In the genomic region with DNA sequence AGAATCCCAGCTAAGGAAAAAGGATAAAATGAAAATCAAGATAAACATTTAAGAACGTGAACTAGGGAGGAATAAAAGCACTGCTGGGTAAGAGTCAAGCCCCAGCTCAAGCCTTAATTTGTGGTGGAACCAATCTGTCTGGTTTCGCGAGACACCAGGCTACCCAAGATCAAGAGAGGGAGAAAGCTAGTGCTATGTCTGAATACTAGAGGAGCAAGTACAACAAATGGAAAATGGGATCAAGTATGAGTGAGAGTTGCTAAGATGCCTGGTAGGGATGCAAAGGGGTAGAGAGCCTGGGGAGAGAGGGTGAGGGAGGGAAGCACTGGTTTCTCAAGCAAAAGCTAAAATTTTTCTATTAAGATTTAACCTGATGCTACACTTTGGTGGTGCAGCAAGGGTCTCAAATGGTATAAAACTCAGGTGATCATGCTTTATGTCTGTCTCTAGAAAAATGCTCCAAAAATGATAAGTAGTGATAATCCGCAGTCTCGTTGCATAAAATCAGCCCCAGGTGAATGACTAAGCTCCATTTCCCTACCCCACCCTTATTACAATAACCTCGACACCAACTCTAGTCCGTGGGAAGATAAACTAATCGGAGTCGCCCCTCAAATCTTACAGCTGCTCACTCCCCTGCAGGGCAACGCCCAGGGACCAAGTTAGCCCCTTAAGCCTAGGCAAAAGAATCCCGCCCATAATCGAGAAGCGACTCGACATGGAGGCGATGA, we compare ENCODE assay signal across 1 cellular context.
TF ChIP-seq lines count a peak whose summit lies in the region.

No MANE protein-coding gene starts in this region.

TF ChIP-seq in HEK293, 187 proteins besides CTCF, POLR2A, EP300 and RAD21 (continued from another document):
- TF ChIP-seq, protein P1, sequence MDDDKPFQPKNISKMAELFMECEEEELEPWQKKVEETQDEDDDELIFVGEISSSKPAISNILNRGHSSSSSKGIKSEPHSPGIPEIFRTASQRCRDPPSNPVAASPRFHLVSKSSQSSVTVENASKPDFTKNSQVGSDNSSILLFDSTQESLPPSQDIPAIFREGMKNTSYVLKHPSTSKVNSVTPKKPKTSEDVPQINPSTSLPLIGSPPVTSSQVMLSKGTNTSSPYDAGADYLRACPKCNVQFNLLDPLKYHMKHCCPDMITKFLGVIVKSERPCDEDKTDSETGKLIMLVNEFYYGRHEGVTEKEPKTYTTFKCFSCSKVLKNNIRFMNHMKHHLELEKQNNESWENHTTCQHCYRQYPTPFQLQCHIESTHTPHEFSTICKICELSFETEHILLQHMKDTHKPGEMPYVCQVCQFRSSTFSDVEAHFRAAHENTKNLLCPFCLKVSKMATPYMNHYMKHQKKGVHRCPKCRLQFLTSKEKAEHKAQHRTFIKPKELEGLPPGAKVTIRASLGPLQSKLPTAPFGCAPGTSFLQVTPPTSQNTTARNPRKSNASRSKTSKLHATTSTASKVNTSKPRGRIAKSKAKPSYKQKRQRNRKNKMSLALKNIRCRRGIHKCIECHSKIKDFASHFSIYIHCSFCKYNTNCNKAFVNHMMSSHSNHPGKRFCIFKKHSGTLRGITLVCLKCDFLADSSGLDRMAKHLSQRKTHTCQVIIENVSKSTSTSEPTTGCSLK (tag by site-specific recombination; IDR thresholded peaks at IDR 0.05), result no peak
- TF ChIP-seq PRDM1 (tag by site-specific recombination; IDR thresholded peaks at IDR 0.05), result peak; percentile 73
- no peak for TF ChIP-seq ZNF169 (tag by site-specific recombination; IDR thresholded peaks at IDR 0.05)
- no peak for TF ChIP-seq PRDM6 (tag by site-specific recombination; IDR thresholded peaks at IDR 0.05)
- no peak for TF ChIP-seq ZFP69B (tag by site-specific recombination; IDR thresholded peaks at IDR 0.05)
- no peak for TF ChIP-seq ZNF600 (tag by site-specific recombination; IDR thresholded peaks at IDR 0.05)
- no peak for TF ChIP-seq ZNF664 (tag by site-specific recombination; IDR thresholded peaks at IDR 0.05)
- TF ChIP-seq ZNF302 (tag by site-specific recombination; IDR thresholded peaks at IDR 0.05; ENCODE audit: low read depth), result no peak
- peak; percentile 60; the same call in 1 of the 2 replicates for TF ChIP-seq ZBTB21 (tag by site-specific recombination; IDR thresholded peaks at IDR 0.05)
- TF ChIP-seq ZNF223 (tag by site-specific recombination; IDR thresholded peaks at IDR 0.05), result no peak
- TF ChIP-seq ZNF394 (tag by site-specific recombination; IDR thresholded peaks at IDR 0.05; ENCODE audit: borderline replicate concordance), result no peak
- TF ChIP-seq KLF1 (tag by site-specific recombination; IDR thresholded peaks at IDR 0.05), result peak; percentile 95
- no peak for TF ChIP-seq ZNF138 (tag by site-specific recombination; IDR thresholded peaks at IDR 0.05; ENCODE audit: borderline replicate concordance)
- TF ChIP-seq ZNF266 (tag by site-specific recombination; IDR thresholded peaks at IDR 0.05; ENCODE audit: low read depth), result no peak
- no peak for TF ChIP-seq ZNF155 (tag by site-specific recombination; IDR thresholded peaks at IDR 0.05)
- TF ChIP-seq ZNF140 (tag by site-specific recombination; IDR thresholded peaks at IDR 0.05), result no peak
- TF ChIP-seq, protein P2, sequence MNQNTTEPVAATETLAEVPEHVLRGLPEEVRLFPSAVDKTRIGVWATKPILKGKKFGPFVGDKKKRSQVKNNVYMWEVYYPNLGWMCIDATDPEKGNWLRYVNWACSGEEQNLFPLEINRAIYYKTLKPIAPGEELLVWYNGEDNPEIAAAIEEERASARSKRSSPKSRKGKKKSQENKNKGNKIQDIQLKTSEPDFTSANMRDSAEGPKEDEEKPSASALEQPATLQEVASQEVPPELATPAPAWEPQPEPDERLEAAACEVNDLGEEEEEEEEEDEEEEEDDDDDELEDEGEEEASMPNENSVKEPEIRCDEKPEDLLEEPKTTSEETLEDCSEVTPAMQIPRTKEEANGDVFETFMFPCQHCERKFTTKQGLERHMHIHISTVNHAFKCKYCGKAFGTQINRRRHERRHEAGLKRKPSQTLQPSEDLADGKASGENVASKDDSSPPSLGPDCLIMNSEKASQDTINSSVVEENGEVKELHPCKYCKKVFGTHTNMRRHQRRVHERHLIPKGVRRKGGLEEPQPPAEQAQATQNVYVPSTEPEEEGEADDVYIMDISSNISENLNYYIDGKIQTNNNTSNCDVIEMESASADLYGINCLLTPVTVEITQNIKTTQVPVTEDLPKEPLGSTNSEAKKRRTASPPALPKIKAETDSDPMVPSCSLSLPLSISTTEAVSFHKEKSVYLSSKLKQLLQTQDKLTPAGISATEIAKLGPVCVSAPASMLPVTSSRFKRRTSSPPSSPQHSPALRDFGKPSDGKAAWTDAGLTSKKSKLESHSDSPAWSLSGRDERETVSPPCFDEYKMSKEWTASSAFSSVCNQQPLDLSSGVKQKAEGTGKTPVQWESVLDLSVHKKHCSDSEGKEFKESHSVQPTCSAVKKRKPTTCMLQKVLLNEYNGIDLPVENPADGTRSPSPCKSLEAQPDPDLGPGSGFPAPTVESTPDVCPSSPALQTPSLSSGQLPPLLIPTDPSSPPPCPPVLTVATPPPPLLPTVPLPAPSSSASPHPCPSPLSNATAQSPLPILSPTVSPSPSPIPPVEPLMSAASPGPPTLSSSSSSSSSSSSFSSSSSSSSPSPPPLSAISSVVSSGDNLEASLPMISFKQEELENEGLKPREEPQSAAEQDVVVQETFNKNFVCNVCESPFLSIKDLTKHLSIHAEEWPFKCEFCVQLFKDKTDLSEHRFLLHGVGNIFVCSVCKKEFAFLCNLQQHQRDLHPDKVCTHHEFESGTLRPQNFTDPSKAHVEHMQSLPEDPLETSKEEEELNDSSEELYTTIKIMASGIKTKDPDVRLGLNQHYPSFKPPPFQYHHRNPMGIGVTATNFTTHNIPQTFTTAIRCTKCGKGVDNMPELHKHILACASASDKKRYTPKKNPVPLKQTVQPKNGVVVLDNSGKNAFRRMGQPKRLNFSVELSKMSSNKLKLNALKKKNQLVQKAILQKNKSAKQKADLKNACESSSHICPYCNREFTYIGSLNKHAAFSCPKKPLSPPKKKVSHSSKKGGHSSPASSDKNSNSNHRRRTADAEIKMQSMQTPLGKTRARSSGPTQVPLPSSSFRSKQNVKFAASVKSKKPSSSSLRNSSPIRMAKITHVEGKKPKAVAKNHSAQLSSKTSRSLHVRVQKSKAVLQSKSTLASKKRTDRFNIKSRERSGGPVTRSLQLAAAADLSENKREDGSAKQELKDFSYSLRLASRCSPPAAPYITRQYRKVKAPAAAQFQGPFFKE (tag by site-specific recombination; IDR thresholded peaks at IDR 0.05; ENCODE audit: borderline replicate concordance), result no peak
- TF ChIP-seq, protein P3, sequence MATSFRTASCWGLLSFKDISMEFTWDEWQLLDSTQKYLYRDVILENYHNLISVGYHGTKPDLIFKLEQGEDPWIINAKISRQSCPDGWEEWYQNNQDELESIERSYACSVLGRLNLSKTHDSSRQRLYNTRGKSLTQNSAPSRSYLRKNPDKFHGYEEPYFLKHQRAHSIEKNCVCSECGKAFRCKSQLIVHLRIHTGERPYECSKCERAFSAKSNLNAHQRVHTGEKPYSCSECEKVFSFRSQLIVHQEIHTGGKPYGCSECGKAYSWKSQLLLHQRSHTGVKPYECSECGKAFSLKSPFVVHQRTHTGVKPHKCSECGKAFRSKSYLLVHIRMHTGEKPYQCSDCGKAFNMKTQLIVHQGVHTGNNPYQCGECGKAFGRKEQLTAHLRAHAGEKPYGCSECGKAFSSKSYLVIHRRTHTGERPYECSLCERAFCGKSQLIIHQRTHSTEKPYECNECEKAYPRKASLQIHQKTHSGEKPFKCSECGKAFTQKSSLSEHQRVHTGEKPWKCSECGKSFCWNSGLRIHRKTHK (tag by site-specific recombination; IDR thresholded peaks at IDR 0.05), result no peak
- no peak for TF ChIP-seq ZNF580 (tag by site-specific recombination; IDR thresholded peaks at IDR 0.05)
- TF ChIP-seq ZNF37A (tag by site-specific recombination; IDR thresholded peaks at IDR 0.05), result no peak
- TF ChIP-seq ZNF747 (tag by site-specific recombination; IDR thresholded peaks at IDR 0.05), result no peak
- TF ChIP-seq TRIM28 (IDR thresholded peaks at IDR 0.05; ENCODE audit: borderline replicate concordance, low read length), result no peak
- peak; percentile 44; the same call in 1 of the 2 replicates for TF ChIP-seq GLIS1 (tag by site-specific recombination; IDR thresholded peaks at IDR 0.05)
- no peak for TF ChIP-seq ZSCAN23 (tag by site-specific recombination; IDR thresholded peaks at IDR 0.05)
- TF ChIP-seq EGR2 (tag by site-specific recombination; IDR thresholded peaks at IDR 0.05; ENCODE audit: low read depth), result no peak
- TF ChIP-seq ZBTB48 (tag by site-specific recombination; IDR thresholded peaks at IDR 0.05), result peak; percentile 89
- TF ChIP-seq ZNF530 (tag by site-specific recombination; IDR thresholded peaks at IDR 0.05; ENCODE audit: low read depth), result no peak
- no peak for TF ChIP-seq ZSCAN5A (tag by site-specific recombination; IDR thresholded peaks at IDR 0.05)
- no peak for TF ChIP-seq ZBTB20 (tag by site-specific recombination; IDR thresholded peaks at IDR 0.05)
- TF ChIP-seq ZBTB8A (tag by site-specific recombination; IDR thresholded peaks at IDR 0.05), result peak; percentile 50; the same call in 1 of the 2 replicates
- TF ChIP-seq HOXD13 (CRISPR knock-in tag; IDR thresholded peaks at IDR 0.05; ENCODE audit: borderline replicate concordance), result no peak
- peak; percentile 94 for TF ChIP-seq KLF7 (tag by site-specific recombination; IDR thresholded peaks at IDR 0.05; ENCODE audit: borderline replicate concordance)
- TF ChIP-seq ZNF157 (tag by site-specific recombination; IDR thresholded peaks at IDR 0.05), result no peak
- no peak for TF ChIP-seq SP3 (tag by site-specific recombination; IDR thresholded peaks at IDR 0.05)
- TF ChIP-seq TCF7L2 (IDR thresholded peaks at IDR 0.05; ENCODE audit: borderline replicate concordance, low read depth, low read length), result no peak
- TF ChIP-seq ZNF350 (tag by site-specific recombination; IDR thresholded peaks at IDR 0.05), result no peak
- TF ChIP-seq ELK4 (IDR thresholded peaks at IDR 0.05; ENCODE audit: borderline replicate concordance, low read depth, low read length), result no peak
- TF ChIP-seq KLF17 (tag by site-specific recombination; IDR thresholded peaks at IDR 0.05), result no peak; the same call in 1 of the 2 replicates
- no peak for TF ChIP-seq SETDB1 (IDR thresholded peaks at IDR 0.05; ENCODE audit: insufficient read length, low read length)
- no peak; the same call in 1 of the 2 replicates for TF ChIP-seq SP7 (tag by site-specific recombination; IDR thresholded peaks at IDR 0.05)
